Comparison of ENCODE assay signal across 8 cellular contexts in the genomic region with DNA sequence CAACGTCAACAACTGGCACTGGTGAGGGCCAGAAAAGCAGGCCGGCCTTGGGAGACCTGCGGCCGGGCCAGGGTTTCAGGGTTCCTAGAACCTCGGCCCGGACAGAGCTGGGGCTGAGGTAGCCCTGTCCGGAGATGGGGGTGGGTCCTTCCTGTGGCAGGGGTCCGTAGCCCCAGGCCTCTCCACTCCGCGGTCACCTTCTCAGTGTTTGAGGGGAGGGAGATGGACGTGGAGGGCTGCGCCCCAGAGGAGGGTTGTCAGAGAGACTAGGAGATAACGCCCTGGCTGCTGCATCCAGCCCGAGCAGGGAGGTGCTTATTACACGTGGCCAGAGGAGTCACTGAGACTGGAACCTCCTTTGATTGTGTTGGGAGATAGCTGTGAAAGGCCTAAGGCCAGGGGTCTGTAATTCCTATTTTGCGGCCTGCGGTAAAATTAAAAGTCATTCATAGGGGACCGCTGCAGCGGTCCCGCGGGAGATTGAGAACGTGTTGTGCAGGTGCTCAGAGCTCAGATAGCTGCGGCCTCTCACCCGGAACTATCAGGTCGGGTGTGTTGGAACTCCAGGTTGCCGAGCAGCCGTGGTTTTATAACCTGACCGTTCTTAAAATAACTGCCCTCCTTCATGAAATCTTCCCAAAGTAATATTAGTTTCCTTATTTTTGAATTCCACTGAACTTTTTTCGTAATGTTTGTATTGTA. TPM values are rescaled to one million over a fixed set of nuclear protein-coding genes. Genes with fewer than 3 reads are reported as not detected.
A peak's percentile ranks its signal among the peaks of the same experiment; 100 is the strongest.
DNase-seq lines count a peak whose midpoint lies in the region; ATAC-seq and TF ChIP-seq lines count a peak whose summit lies in the region.

No MANE protein-coding gene starts in this region.

- ATAC-seq in activated CD4-positive, CD25-positive, alpha-beta regulatory T cell treated with anti-CD3 and anti-CD28 coated beads, Interleukin-2, amount 50 U/mL, for 24 hours, result no peak
- peak; percentile 18 for ATAC-seq in HG02870 (IDR thresholded peaks at IDR 0.05; ENCODE audit: unreplicated experiment)

- peak overlapping the region; percentile 94 for H3K18ac ChIP-seq in neuronal stem cell (ENCODE audit: low read length)

- peak overlapping the region; percentile 100 for H3K27ac Mint-ChIP-seq in activated T-cell treated with anti-CD3 and anti-CD28 coated beads, Interleukin-2, amount 50 U/mL, for 24 hours

- H2AFZ ChIP-seq in neuronal stem cell (ENCODE audit: low read length), result peak overlapping the region; percentile 80

- peaks cover 2 to 6% of the 10 kb centered on the region in 2 donors for H3K4me1 ChIP-seq in neuronal stem cell (ENCODE audit: control insufficient read depth in 2 of 2, insufficient read depth in 1 of 2, low read depth in 1 of 2, low read length in 2 of 2)
- no peaks in the 10 kb centered on the region for H3K4me1 ChIP-seq in urinary bladder (ENCODE audit: insufficient read depth)

- no peak overlapping the region for H3K4ac ChIP-seq in neuronal stem cell (ENCODE audit: low read length)

- peak overlapping the region; percentile 92 for H3K9ac ChIP-seq in neuronal stem cell (ENCODE audit: low read depth, low read length, poor library complexity)

- no peaks in the 10 kb centered on the region for H3K9me3 ChIP-seq in neuronal stem cell (replicated peaks in 1 of 2; ENCODE audit: control insufficient read depth in 2 of 2, insufficient read depth in 1 of 2, low read depth in 1 of 2, low read length in 2 of 2)

- H3K14ac ChIP-seq in neuronal stem cell (ENCODE audit: low read length), result peak overlapping the region; percentile 48

- no peaks in the 10 kb centered on the region for H3K27me3 ChIP-seq in neuronal stem cell (ENCODE audit: control insufficient read depth in 3 of 3, insufficient read depth in 3 of 3, low read depth in 1 of 3, low read length in 3 of 3)

- H4K8ac ChIP-seq in neuronal stem cell (ENCODE audit: low read depth, low read length), result no peak overlapping the region

- H2BK5ac ChIP-seq in neuronal stem cell (ENCODE audit: low read length), result no peak overlapping the region

- DNase-seq in activated CD4-positive, CD25-positive, alpha-beta regulatory T cell treated with anti-CD3 and anti-CD28 coated beads, Interleukin-2, amount 50 U/mL, for 72 hours, result peak; percentile 50
- DNase-seq in NCI-H2227 (lab: John Stamatoyannopoulos, UW; ENCODE audit: unreplicated experiment) (peak; percentile 62), fibroblast of the aortic adventitia (ENCODE audit: low read depth) (peak; percentile 35), neuronal stem cell (ENCODE audit: low spot score) (no peak)
- peak; percentile 61 for DNase-seq in activated T-cell treated with anti-CD3 and anti-CD28 coated beads, Interleukin-2, amount 50 U/mL, for 24 hours

- peaks cover 64% of the 10 kb centered on the region for H3K36me3 Mint-ChIP-seq in activated T-cell treated with anti-CD3 and anti-CD28 coated beads, Interleukin-2, amount 50 U/mL, for 24 hours (ENCODE audit: low read depth)

- no peak overlapping the region for H4K91ac ChIP-seq in neuronal stem cell (ENCODE audit: low read depth, low read length, poor library complexity)

- H2BK15ac ChIP-seq in neuronal stem cell (ENCODE audit: low read length), result peak overlapping the region; percentile 35

- H3K27ac ChIP-seq in neuronal stem cell (replicated peaks; ENCODE audit: low read length), result peak overlapping the region; percentile 55
- peak overlapping the region; percentile 71 for H3K27ac ChIP-seq in urinary bladder (ENCODE audit: low read depth)

- H3K36me3 ChIP-seq in neuronal stem cell (replicated peaks in 1 of 2; ENCODE audit: control insufficient read depth in 2 of 2, insufficient read depth in 2 of 2, low read length in 2 of 2) (peaks cover 28 to 44% of the 10 kb centered on the region in 2 donors), urinary bladder (ENCODE audit: insufficient read depth) (peaks cover 3% of the 10 kb centered on the region)

- H3K9me3 Mint-ChIP-seq in activated T-cell treated with anti-CD3 and anti-CD28 coated beads, Interleukin-2, amount 50 U/mL, for 24 hours, result no peaks in the 10 kb centered on the region

- peak overlapping the region; percentile 69 for H3K4me2 ChIP-seq in neuronal stem cell (ENCODE audit: insufficient read depth, low read length, poor library complexity, severe bottlenecking)

- no peak overlapping the region for H2AK5ac ChIP-seq in neuronal stem cell (ENCODE audit: low read depth, low read length)

- H3K79me1 ChIP-seq in neuronal stem cell (ENCODE audit: low read depth, low read length), result peaks cover 9% of the 10 kb centered on the region

- WGBS in neuronal stem cell (ENCODE audit: extremely low coverage in 2 of 2, insufficient read length in 2 of 2, insufficient replicate concordance in 1 of 2), 2 donors, result no CpG with 5 or more reads among the region's 29 CpGs
- WGBS in urinary bladder, result under 1% methylated on average over 29 of the region's 29 CpGs

- H2BK12ac ChIP-seq in neuronal stem cell (ENCODE audit: low read length), result peak overlapping the region; percentile 28

- H2BK120ac ChIP-seq in neuronal stem cell (ENCODE audit: low read depth, low read length), result no peak overlapping the region

- H3K23ac ChIP-seq in neuronal stem cell (ENCODE audit: low read depth, low read length, poor library complexity), result peak overlapping the region; percentile 32

- no peak for TF ChIP-seq CTCF in fibroblast of the aortic adventitia (IDR thresholded peaks at IDR 0.05; ENCODE audit: insufficient read depth, low read length)

- H3K4me3 Mint-ChIP-seq in activated T-cell treated with anti-CD3 and anti-CD28 coated beads, Interleukin-2, amount 50 U/mL, for 24 hours, result peak overlapping the region; percentile 100

- H3K4me3 ChIP-seq in fibroblast of the aortic adventitia (ENCODE audit: low read depth, low read length), result peak overlapping the region; percentile 97
- peak overlapping the region; percentile 67 to 95 for H3K4me3 ChIP-seq in neuronal stem cell (ENCODE audit: low read length in 2 of 2)
- H3K4me3 ChIP-seq in urinary bladder (ENCODE audit: low read depth, low read length), result peak overlapping the region; percentile 93

- no peaks in the 10 kb centered on the region for H3K27me3 Mint-ChIP-seq in activated T-cell treated with anti-CD3 and anti-CD28 coated beads, Interleukin-2, amount 50 U/mL, for 24 hours

- peaks cover 40% of the 10 kb centered on the region for H3K4me1 Mint-ChIP-seq in activated T-cell treated with anti-CD3 and anti-CD28 coated beads, Interleukin-2, amount 50 U/mL, for 24 hours (ENCODE audit: low read depth)

RNA-seq across cellular contexts. Expression of gene AHSA1, which starts 0.5 kb away (rescaled TPM):
- total RNA-seq in fibroblast of the aortic adventitia (ENCODE audit: low replicate concordance) (68.2 and 76.3 TPM in 2 replicates), urinary bladder (66.2 TPM)
- polyA plus RNA-seq in neuronal stem cell (2013, experiment 1 of 2), result 74.9 TPM
- 74.9 TPM for polyA plus RNA-seq in neuronal stem cell (2013, experiment 2 of 2)
- 126 TPM for polyA plus RNA-seq in urinary bladder

RNA-seq across cellular contexts. Expression of gene VIPAS39, which starts 1.0 kb away (rescaled TPM):
- total RNA-seq in fibroblast of the aortic adventitia (ENCODE audit: low replicate concordance) (21.1 and 33.5 TPM in 2 replicates), urinary bladder (21.5 TPM)
- 20.4 TPM for polyA plus RNA-seq in neuronal stem cell (2013, experiment 1 of 2)
- 18.0 TPM for polyA plus RNA-seq in neuronal stem cell (2013, experiment 2 of 2)
- 19.5 TPM for polyA plus RNA-seq in urinary bladder

RNA-seq across cellular contexts. Expression of gene NOXRED1, which starts 35.1 kb away (rescaled TPM):
- 0.09 TPM in 1 of 2 replicates, not detected in the other for total RNA-seq in fibroblast of the aortic adventitia (ENCODE audit: low replicate concordance)
- 0.13 TPM for polyA plus RNA-seq in neuronal stem cell (2013, experiment 1 of 2)
- polyA plus RNA-seq in neuronal stem cell (2013, experiment 2 of 2), result 0.17 TPM
- 0.69 TPM for total RNA-seq in urinary bladder
- polyA plus RNA-seq in urinary bladder, result 0.14 TPM

RNA-seq across cellular contexts. Expression of gene ISM2, which starts 40.2 kb away (rescaled TPM):
- 0.09 TPM in 1 of 2 replicates, not detected in the other for total RNA-seq in fibroblast of the aortic adventitia (ENCODE audit: low replicate concordance)
- 0.26 TPM for polyA plus RNA-seq in neuronal stem cell (2013, experiment 1 of 2)
- polyA plus RNA-seq in neuronal stem cell (2013, experiment 2 of 2), result 0.12 TPM
- total RNA-seq in urinary bladder, result not detected
- polyA plus RNA-seq in urinary bladder, result 0.51 TPM
